In genomic region chr20:50788868-50789125, GRCh38 we compare ENCODE assay signal across 19 cellular contexts. TPM values are rescaled to one million over a fixed set of nuclear protein-coding genes. Genes with fewer than 3 reads are reported as not detected.
DNase-seq lines count a peak whose midpoint lies in the region; ATAC-seq, FAIRE-seq and TF ChIP-seq lines count a peak whose summit lies in the region.
"Had no signal": no experiment of that assay in that cellular context is flagged by ENCODE, and none has a peak within 500 bp of the region (broad histone marks: within the 10 kb centered on the region; RNA-seq: fewer than 3 reads in every experiment).

No MANE protein-coding gene starts in this region.

- no peaks in the 10 kb centered on the region for H3K9me2 ChIP-seq in PC-3 (replicated peaks; ENCODE audit: low read length)
- H3K9me2 ChIP-seq in PC-9 (ENCODE audit: insufficient read depth) = no peaks in the 10 kb centered on the region

- H3K4me2 ChIP-seq in PC-3 (ENCODE audit: low read length) = no peak overlapping the region
- H3K4me2 ChIP-seq in PC-9 = no peak overlapping the region

- H3K9ac ChIP-seq in PC-3 (ENCODE audit: low read length) = no peak overlapping the region
- H3K9ac ChIP-seq in kidney (ENCODE audit: low read length in 2 of 2) = no peak overlapping the region

- H3F3A ChIP-seq in PC-3 (ENCODE audit: low read length, unreplicated experiment) (no peaks in the 10 kb centered on the region), PC-9 (ENCODE audit: insufficient read depth, low read depth) (peaks cover 25% of the 10 kb centered on the region; the same call in 1 of the 2 replicates)

- no peaks in the 10 kb centered on the region for H3K9me3 Mint-ChIP-seq in Caco-2 (ENCODE audit: unreplicated experiment)
- H3K9me3 Mint-ChIP-seq: activated CD4-positive, alpha-beta memory T cell treated with anti-CD3 and anti-CD28 coated beads, Interleukin-2, amount 10 ng/mL, durations not matched to agents 7 days and 5 days; activated T-helper 1 cell treated with anti-CD3 and anti-CD28 coated beads, Interleukin-12 subunit alpha, Interleukin-12 subunit beta, Interleukin-2, Interleukin-4 antibody, amounts not matched to agents 30 ng/mL and 10 ng/mL and 1 ng/mL, durations not matched to agents 14 hours and 24 hours and 36 hours; central memory CD8-positive, alpha-beta T cell; IgD-negative memory B cell; natural killer cell treated with Interleukin-12 subunit alpha and Interleukin-12 subunit beta and Interleukin-15 and Interleukin-18, amount 100 ng/mL, for 72 hours had no signal

- H3K27me3 ChIP-seq in Caco-2 (replicated peaks; ENCODE audit: control insufficient read depth, insufficient read depth, low read length) (no peaks in the 10 kb centered on the region), PC-3 (ENCODE audit: low read length) (no peaks in the 10 kb centered on the region), stomach (no peaks in the 10 kb centered on the region), PC-9 (ENCODE audit: insufficient read depth, low read depth) (no peaks in the 10 kb centered on the region)
- H3K27me3 ChIP-seq: foreskin keratinocyte had no signal

- peaks cover 19% of the 10 kb centered on the region for H3K36me3 Mint-ChIP-seq in Caco-2 (ENCODE audit: insufficient read depth, unreplicated experiment)
- H3K36me3 Mint-ChIP-seq: IgD-negative memory B cell; natural killer cell treated with Interleukin-12 subunit alpha and Interleukin-12 subunit beta and Interleukin-15 and Interleukin-18, amount 100 ng/mL, for 72 hours had no signal

- no peak for FAIRE-seq in kidney (lab: Jason Lieb, UNC)
- FAIRE-seq: GM19239 had no signal

- TF ChIP-seq EP300 in stomach (IDR thresholded peaks at IDR 0.05) = no peak

- TF ChIP-seq CTCF in Caco-2 (IDR thresholded peaks at IDR 0.05; ENCODE audit: insufficient read depth in 1 of 2, low read depth in 1 of 2, low read length in 1 of 2, severe bottlenecking in 1 of 2, unreplicated experiment in 1 of 2) (no peak), PC-3 (conservative IDR thresholded peaks at IDR 0.05; ENCODE audit: low read depth, low read length) (no peak), kidney (IDR thresholded peaks at IDR 0.05; ENCODE audit: borderline replicate concordance, extremely low read depth, insufficient read depth) (no peak), stomach (IDR thresholded peaks at IDR 0.05) (no peak), PC-9 (conservative IDR thresholded peaks at IDR 0.05) (no peak)

- H3K79me2 ChIP-seq in PC-3 (ENCODE audit: low read length) (no peaks in the 10 kb centered on the region), PC-9 (ENCODE audit: low read depth) (no peaks in the 10 kb centered on the region)

- H3K9me3 ChIP-seq in Caco-2 = no peaks in the 10 kb centered on the region
- no peaks in the 10 kb centered on the region for H3K9me3 ChIP-seq in PC-3 (ENCODE audit: low read length)
- H3K9me3 ChIP-seq in kidney (ENCODE audit: control insufficient read depth in 1 of 2, low read length in 2 of 2) = no peaks in the 10 kb centered on the region
- H3K9me3 ChIP-seq in stomach = no peaks in the 10 kb centered on the region
- H3K9me3 ChIP-seq in PC-9 (ENCODE audit: insufficient read depth, low read depth) = no peaks in the 10 kb centered on the region

- no peak overlapping the region for H3K4me3 ChIP-seq in Caco-2 (ENCODE audit: low read depth, low read length)
- H3K4me3 ChIP-seq in PC-3 (ENCODE audit: low read length) = no peak overlapping the region
- no peak overlapping the region for H3K4me3 ChIP-seq in kidney (ENCODE audit: low read length in 2 of 2)
- no peak overlapping the region for H3K4me3 ChIP-seq in stomach
- H3K4me3 ChIP-seq in PC-9 = no peak overlapping the region

- H4K20me1 ChIP-seq in PC-3 (ENCODE audit: low read length) = no peaks in the 10 kb centered on the region
- H4K20me1 ChIP-seq in PC-9 (ENCODE audit: insufficient read depth) = no peaks in the 10 kb centered on the region

- peak overlapping the region; percentile 99 for H3K27ac Mint-ChIP-seq in Caco-2 (ENCODE audit: unreplicated experiment)
- H3K27ac Mint-ChIP-seq: activated CD4-positive, alpha-beta memory T cell treated with anti-CD3 and anti-CD28 coated beads, Interleukin-2, amount 10 ng/mL, durations not matched to agents 7 days and 5 days; activated T-helper 1 cell treated with anti-CD3 and anti-CD28 coated beads, Interleukin-12 subunit alpha, Interleukin-12 subunit beta, Interleukin-2, Interleukin-4 antibody, amounts not matched to agents 30 ng/mL and 10 ng/mL and 1 ng/mL, durations not matched to agents 14 hours and 24 hours and 36 hours; natural killer cell treated with Interleukin-12 subunit alpha and Interleukin-12 subunit beta and Interleukin-15 and Interleukin-18, amount 100 ng/mL, for 72 hours had no signal

- no peak for ATAC-seq in PC-3
- ATAC-seq: foreskin keratinocyte; natural killer cell treated with Interleukin-12 subunit alpha and Interleukin-12 subunit beta and Interleukin-15 and Interleukin-18, amount 100 ng/mL, for 72 hours had no signal

- DNase-seq in Caco-2 (no peak), PC-3 (no peak), kidney (peak; percentile 12), stomach (no peak), DMS79 treated with DMSO at 0.1 percent for 48 hours (lab: John Stamatoyannopoulos, UW) (no peak), PC-9 (no peak), occipital lobe (lab: John Stamatoyannopoulos, UW) (no peak)
- DNase-seq in activated CD8-positive, alpha-beta memory T cell treated with anti-CD3 and anti-CD28 coated beads, Interleukin-2, amount 50 U/mL, for 48 hours = no peak
- DNase-seq: activated CD4-positive, alpha-beta memory T cell treated with anti-CD3 and anti-CD28 coated beads, Interleukin-2, amount 10 ng/mL, durations not matched to agents 7 days and 5 days; C1 segment of cervical spinal cord; effector memory CD4-positive, alpha-beta T cell; foreskin keratinocyte; NCI-H2081 treated with DMSO at 0.1 percent for 48 hours; retina had no signal

- H3K36me3 ChIP-seq in Caco-2 (ENCODE audit: control insufficient read depth, insufficient read depth, low read length) (no peaks in the 10 kb centered on the region), PC-3 (ENCODE audit: low read depth, low read length) (no peaks in the 10 kb centered on the region), kidney (ENCODE audit: control insufficient read depth in 1 of 2, insufficient read depth in 2 of 2, low read length in 2 of 2) (no peaks in the 10 kb centered on the region), stomach (no peaks in the 10 kb centered on the region), PC-9 (ENCODE audit: low read depth) (no peaks in the 10 kb centered on the region)

- TF ChIP-seq POLR2A in stomach (IDR thresholded peaks at IDR 0.05) = no peak

- CTCF ChIA-PET in Caco-2 (lab: Charles Lee) (interaction anchor here (0.7 to 5.2 kb wide), 20 partner anchors 23 to 601 kb away, joined by 3 to 119 read pairs (median 10); partner anchors contain the start of genes ADNP and PARD6B), PC-3 (lab: Charles Lee) (no interaction called here), PC-9 (lab: Charles Lee) (interaction anchor here (0.6 to 1.7 kb wide), 5 partner anchors 40 to 163 kb away, joined by 3 to 10 read pairs (median 5); no protein-coding TSS in a partner anchor)

- POLR2A ChIA-PET in Caco-2 (lab: Charles Lee) = interaction anchor here (0.6 to 3.8 kb wide), 2 partner anchors 14 to 27 kb away, joined by 5 to 21 read pairs; no protein-coding TSS in a partner anchor
- POLR2A ChIA-PET in PC-3 (lab: Charles Lee; ENCODE audit: unreplicated experiment) = no interaction called here
- POLR2A ChIA-PET in PC-9 (lab: Charles Lee; ENCODE audit: unreplicated experiment) = interaction anchor here (1.2 kb wide), 1 partner anchor 40 kb away, joined by 8 read pairs; no protein-coding TSS in a partner anchor

- intact Hi-C loops in Caco-2 (cut with micrococcal nuclease; ENCODE audit: unreplicated experiment) (loop anchor here (1.0 to 10.0 kb wide), 8 partner anchors 27 to 602 kb away; no protein-coding TSS in a partner anchor), PC-3 (cut with micrococcal nuclease) (no loop called here), kidney (cut with DNase I) (no loop called here), stomach (cut with DNase I; ENCODE audit: low total_unique reads) (no loop called here), PC-9 (cut with micrococcal nuclease; ENCODE audit: unreplicated experiment) (loop anchor here (1.0 to 5.0 kb wide), 7 partner anchors 44 to 602 kb away; partner anchors contain the start of gene CEBPB)

- H3K27me3 Mint-ChIP-seq in Caco-2 (ENCODE audit: insufficient read depth, unreplicated experiment) = no peaks in the 10 kb centered on the region
- H3K27me3 Mint-ChIP-seq: activated CD4-positive, alpha-beta memory T cell treated with anti-CD3 and anti-CD28 coated beads, Interleukin-2, amount 10 ng/mL, durations not matched to agents 7 days and 5 days had no signal

- peaks cover 58% of the 10 kb centered on the region for H3K4me1 Mint-ChIP-seq in Caco-2 (ENCODE audit: low read depth, unreplicated experiment)
- H3K4me1 Mint-ChIP-seq: central memory CD8-positive, alpha-beta T cell had no signal

- BruUV-seq in Caco-2 (replicated peaks; lab: Mats Ljungman, UMichigan) = no TSS peak
- no TSS peak for BruUV-seq in PC-3 (replicated peaks; lab: Mats Ljungman, UMichigan)
- BruUV-seq in PC-9 (replicated peaks; lab: Mats Ljungman, UMichigan) = no TSS peak

- peaks cover 44% of the 10 kb centered on the region for H3K4me1 ChIP-seq in Caco-2
- H3K4me1 ChIP-seq in PC-3 (ENCODE audit: insufficient read depth, low read length) = peaks cover 16% of the 10 kb centered on the region
- H3K4me1 ChIP-seq in kidney (ENCODE audit: control insufficient read depth in 1 of 2, insufficient read depth in 1 of 2, low read depth in 1 of 2, low read length in 2 of 2) = peaks cover 0 to 8% of the 10 kb centered on the region in 2 donors
- H3K4me1 ChIP-seq in stomach = peaks cover 10 to 47% (median 16%) of the 10 kb centered on the region in 4 donors
- peaks cover 18% of the 10 kb centered on the region for H3K4me1 ChIP-seq in PC-9 (replicated peaks; ENCODE audit: insufficient read depth)

- no peak overlapping the region for H3K4me3 Mint-ChIP-seq in Caco-2 (ENCODE audit: unreplicated experiment)
- H3K4me3 Mint-ChIP-seq: activated CD4-positive, alpha-beta memory T cell treated with anti-CD3 and anti-CD28 coated beads, Interleukin-2, amount 10 ng/mL, durations not matched to agents 7 days and 5 days; activated T-helper 1 cell treated with anti-CD3 and anti-CD28 coated beads, Interleukin-12 subunit alpha, Interleukin-12 subunit beta, Interleukin-2, Interleukin-4 antibody, amounts not matched to agents 30 ng/mL and 10 ng/mL and 1 ng/mL, durations not matched to agents 14 hours and 24 hours and 36 hours; central memory CD8-positive, alpha-beta T cell; natural killer cell treated with Interleukin-12 subunit alpha and Interleukin-12 subunit beta and Interleukin-15 and Interleukin-18, amount 100 ng/mL, for 72 hours had no signal

- no peak overlapping the region for H3K27ac ChIP-seq in PC-3 (ENCODE audit: low read length)
- H3K27ac ChIP-seq in kidney (ENCODE audit: low read depth in 2 of 2, low read length in 2 of 2) = peak overlapping the region in 1 of 2 donors; percentile 21
- peak overlapping the region in 4 of 5 donors; percentile 10 to 60 (median 30) for H3K27ac ChIP-seq in stomach
- H3K27ac ChIP-seq in PC-9 = no peak overlapping the region
- H3K27ac ChIP-seq: foreskin keratinocyte had no signal

- WGBS in stomach, 5 donors = 79 to 87% (median 84%) methylated on average over 4 of the region's 4 CpGs

- H2AFZ ChIP-seq in PC-3 (ENCODE audit: low read length) (peak overlapping the region; percentile 47; the same call in 1 of the 2 replicates), PC-9 (no peak overlapping the region)

RNA-seq across cellular contexts. Expression of gene BCAS4, which starts 6.1 kb away (rescaled TPM):
- total RNA-seq in Caco-2 (2022) = 23.1 and 29.9 TPM in 2 replicates
- 49.9 and 56.9 TPM in 2 replicates for total RNA-seq in PC-3 (2014; rRNA removed)
- total RNA-seq in kidney = 10.6 TPM
- 17.1 TPM for polyA plus RNA-seq in kidney (ENCODE audit: insufficient read depth, low read depth, low replicate concordance)
- 1 to 10 TPM in 3 of 5 donors, under 1 TPM in 1, not detected in 1; under 0.01 to 2.8 (median 1.9) TPM for total RNA-seq in stomach
- polyA plus RNA-seq in stomach = 1 to 10 TPM in 2 of 3 donors, under 1 TPM in 1; 0.46 to 7.2 (median 5.6) TPM
- 7.6 and 12.4 TPM in 2 replicates for total RNA-seq in PC-9 (2021)
- total RNA-seq in occipital lobe = 9.8 TPM

RNA-seq across cellular contexts. Expression of gene PARD6B, which starts 57.4 kb away (rescaled TPM):
- total RNA-seq in Caco-2 (2022) (153 and 156 TPM in 2 replicates), PC-3 (2014; rRNA removed) (3.7 and 4.3 TPM in 2 replicates), kidney (72.0 TPM), stomach (10 to 100 TPM in 4 of 5 donors, 1 to 10 TPM in 1; 5.4 to 69.5 (median 22.6) TPM), PC-9 (2021) (52.2 and 80.3 TPM in 2 replicates), occipital lobe (17.5 TPM)
- polyA plus RNA-seq in kidney (ENCODE audit: insufficient read depth, low read depth, low replicate concordance) (9.2 TPM), stomach (1 to 10 TPM; 3.2 to 6.0 (median 3.7) TPM)

Comparison
In these comparisons a context has a peak if more than half of its experiments do, and no peak if none do; other contexts are left out.
1. H3K27ac ChIP-seq: peak in stomach (4 of 5); none in PC-3 (single experiment) and PC-9 (single experiment).
2. intact Hi-C loops: an anchor here in Caco-2 (1.0 to 10.0 kb wide) and PC-9 (1.0 to 5.0 kb wide); none called in PC-3, kidney and stomach.